ENCODE assay signal across 17 cellular contexts in genomic region chr7:102303669-102304422, GRCh38. TPM values are rescaled to one million over a fixed set of nuclear protein-coding genes. Genes with fewer than 3 reads are reported as not detected.
A peak's percentile ranks its signal among the peaks of the same experiment; 100 is the strongest.
DNase-seq lines count a peak whose midpoint lies in the region; ATAC-seq and TF ChIP-seq lines count a peak whose summit lies in the region.
"Had no signal": no experiment of that assay in that cellular context is flagged by ENCODE, and none has a peak within 500 bp of the region (broad histone marks: within the 10 kb centered on the region; RNA-seq: fewer than 3 reads in every experiment).

No MANE protein-coding gene starts in this region.

- H3K27me3 ChIP-seq in BLaER1: no peaks in the 10 kb centered on the region
- H3K27me3 ChIP-seq in foreskin keratinocyte: peaks cover 25% of the 10 kb centered on the region

- H3K4me1 ChIP-seq in BLaER1 (peaks cover 87% of the 10 kb centered on the region), foreskin keratinocyte (no peaks in the 10 kb centered on the region)

- peak overlapping the region; percentile 94 for H3K4me2 ChIP-seq in BLaER1

- DNase-seq in NCI-H69 (lab: John Stamatoyannopoulos, UW) (peak; percentile 78), foreskin keratinocyte (no peak), DMS153 (lab: John Stamatoyannopoulos, UW) (no peak), ecto neural progenitor cell (ENCODE audit: low spot score) (no peak)
- DNase-seq: DMS79; immature natural killer cell; NCI-H1436 treated with DMSO at 0.1 percent for 48 hours; stimulated activated CD4-positive, alpha-beta T cell treated with anti-CD3 and anti-CD28 coated beads, Interleukin-1b, Interleukin-23, amount 100 ng/mL, for 48 hours; SW 1271; trophoblast cell had no signal

- H3K4me3 ChIP-seq in BLaER1: peak overlapping the region; percentile 38

- peak overlapping the region; percentile 93 for H3K27ac ChIP-seq in BLaER1
- no peak overlapping the region for H3K27ac ChIP-seq in foreskin keratinocyte

- TF ChIP-seq POLR2A in GM18505 (IDR thresholded peaks at IDR 0.05; ENCODE audit: borderline replicate concordance, extremely low read depth, insufficient read depth, insufficient read length): peak; percentile 23

- peaks cover 36% of the 10 kb centered on the region for H3K36me3 ChIP-seq in BLaER1

- no peaks in the 10 kb centered on the region for H4K20me1 ChIP-seq in BLaER1

- ATAC-seq in GM18505 (IDR thresholded peaks at IDR 0.05; ENCODE audit: unreplicated experiment) (no peak), foreskin keratinocyte (peak; percentile 8), GM18498 (IDR thresholded peaks at IDR 0.05; ENCODE audit: unreplicated experiment) (no peak), HG03175 (IDR thresholded peaks at IDR 0.05; ENCODE audit: unreplicated experiment) (no peak)

- H3K9ac ChIP-seq in BLaER1: peak overlapping the region; percentile 74

- H3K9me3 ChIP-seq in BLaER1: no peaks in the 10 kb centered on the region

- no peak for TF ChIP-seq CTCF in foreskin keratinocyte (conservative IDR thresholded peaks at IDR 0.05)

RNA-seq across cellular contexts. Expression of gene SH2B2, which starts 17.2 kb away (rescaled TPM):
- 0.35 and 0.41 TPM in 2 replicates for total RNA-seq in foreskin keratinocyte
- polyA plus RNA-seq in foreskin keratinocyte: 0.45 and 0.48 TPM in 2 replicates

RNA-seq across cellular contexts. Expression of gene SPDYE6, which starts 52.4 kb away (rescaled TPM):
- total RNA-seq in foreskin keratinocyte: not detected in 2 replicates
- polyA plus RNA-seq in foreskin keratinocyte: not detected in 2 replicates
- total RNA-seq: bronchial epithelial cell, HT1080, posterior vena cava had no signal
